ENCODE assay signal across 9 cellular contexts in the genomic region with DNA sequence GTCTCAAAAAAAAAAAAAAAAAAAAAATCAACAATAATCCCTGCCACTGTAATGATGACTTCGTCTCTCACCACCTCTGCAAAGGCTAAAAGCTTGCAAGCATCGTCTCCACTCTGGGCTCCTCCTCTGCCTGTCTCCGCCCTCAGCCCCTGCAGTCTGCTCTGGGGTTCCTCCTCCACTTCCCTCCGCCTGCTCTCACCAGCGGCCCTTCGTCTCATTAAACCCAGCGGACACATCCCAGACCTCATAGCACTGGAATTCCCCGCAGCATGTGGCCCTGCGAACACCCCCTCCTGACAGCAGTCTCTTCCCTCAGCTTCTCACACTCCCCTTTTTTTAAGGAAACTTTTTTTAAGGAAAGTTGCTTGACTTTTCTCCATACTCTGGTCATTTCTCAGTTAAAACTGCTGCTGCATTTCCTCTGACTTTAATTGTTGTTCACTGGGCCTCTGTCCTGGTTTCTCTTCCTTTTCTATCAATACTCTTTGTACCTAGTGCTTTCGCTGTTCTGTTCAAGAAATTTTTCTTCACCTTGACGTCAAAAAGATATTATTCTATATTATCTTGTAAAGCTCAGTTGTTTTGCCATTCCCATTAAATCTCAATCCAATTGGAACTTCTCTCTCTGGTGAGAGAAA.
DNase-seq lines count a peak whose midpoint lies in the region; ATAC-seq, FAIRE-seq and TF ChIP-seq lines count a peak whose summit lies in the region.
"Had no signal": no experiment of that assay in that cellular context is flagged by ENCODE, and none has a peak within 500 bp of the region (broad histone marks: within the 10 kb centered on the region; RNA-seq: fewer than 3 reads in every experiment).

No MANE protein-coding gene starts in this region.

- no peaks in the 10 kb centered on the region for H3K9me3 ChIP-seq in body of pancreas
- no peaks in the 10 kb centered on the region for H3K9me3 ChIP-seq in transverse colon
- no peaks in the 10 kb centered on the region for H3K9me3 ChIP-seq in stomach

- TF ChIP-seq CTCF in body of pancreas (IDR thresholded peaks at IDR 0.05) (no peak), kidney epithelial cell (IDR thresholded peaks at IDR 0.05; ENCODE audit: insufficient read depth, low read length, poor library complexity, severe bottlenecking) (no peak), transverse colon (IDR thresholded peaks at IDR 0.05) (no peak), stomach (IDR thresholded peaks at IDR 0.05) (no peak)

- DNase-seq in HTR-8/SVneo (ENCODE audit: insufficient read length, low spot score) (peak; percentile 5), body of pancreas (peak in 3 of 4 donors; percentile 15 to 34 (median 18)), kidney epithelial cell (ENCODE audit: low read depth) (peak; percentile 58), transverse colon (peak; percentile 34), stomach (no peak), SIG-M5 treated with dmso at 0.1 percent for 504 hours (lab: John Stamatoyannopoulos, UW; ENCODE audit: unreplicated experiment) (no peak)
- DNase-seq: activated T-cell treated with anti-CD3 and anti-CD28 coated beads, Interleukin-2, amount 50 U/mL, for 24 hours had no signal

- FAIRE-seq in HTR-8/SVneo (lab: Jason Lieb, UNC) = no peak

- TF ChIP-seq EP300 in transverse colon (IDR thresholded peaks at IDR 0.05; ENCODE audit: low read depth) = no peak
- TF ChIP-seq EP300 in stomach (IDR thresholded peaks at IDR 0.05) = no peak

- 49 to 59% methylated on average over 11 of the region's 11 CpGs for WGBS in body of pancreas, 2 donors
- WGBS in transverse colon (ENCODE audit: low coverage in 1 of 2), 2 donors = 42 to 54% methylated on average over 10 to 11 of the region's 11 CpGs
- WGBS in stomach, 5 donors = 45 to 62% (median 57%) methylated on average over 11 of the region's 11 CpGs

- H3K4me3 ChIP-seq in body of pancreas = no peak overlapping the region
- no peak overlapping the region for H3K4me3 ChIP-seq in kidney epithelial cell (ENCODE audit: low read depth, low read length)
- no peak overlapping the region for H3K4me3 ChIP-seq in transverse colon
- H3K4me3 ChIP-seq in stomach = no peak overlapping the region

- H3K27ac ChIP-seq in body of pancreas (no peak overlapping the region), transverse colon (peak overlapping the region; percentile 27 to 52 (median 33)), stomach (peak overlapping the region in 1 of 5 donors; percentile 40)

- in situ Hi-C loops in transverse colon (cut with MboI; ENCODE audit: low pct_ligation_motif_present in 1 of 4, low pct_unique_long_range_greater_than_20kb in 1 of 4, low sequenced_read_pairs in 3 of 4) = no loop called here

- peak; percentile 58 for ATAC-seq in body of pancreas
- ATAC-seq in GM21447 (IDR thresholded peaks at IDR 0.05; ENCODE audit: unreplicated experiment) = no peak
- ATAC-seq: Panc1 had no signal

- H3K4me1 ChIP-seq in body of pancreas (no peaks in the 10 kb centered on the region), transverse colon (peaks cover 3 to 22% (median 8%) of the 10 kb centered on the region in 4 donors), stomach (peaks cover 0 to 8% (median 4%) of the 10 kb centered on the region in 4 donors)

- intact Hi-C loops in body of pancreas (cut with DNase I) = no loop called here
- intact Hi-C loops in transverse colon (cut with DNase I; ENCODE audit: low total_unique reads) = no loop called here
- intact Hi-C loops in stomach (cut with DNase I; ENCODE audit: low total_unique reads) = no loop called here

- TF ChIP-seq POLR2A in body of pancreas (IDR thresholded peaks at IDR 0.05) = no peak
- TF ChIP-seq POLR2A in transverse colon (IDR thresholded peaks at IDR 0.05) = no peak
- no peak for TF ChIP-seq POLR2A in stomach (IDR thresholded peaks at IDR 0.05)

- H3K27me3 ChIP-seq in body of pancreas (no peaks in the 10 kb centered on the region), kidney epithelial cell (ENCODE audit: control insufficient read depth, insufficient read depth, low read length) (no peaks in the 10 kb centered on the region), transverse colon (no peaks in the 10 kb centered on the region), stomach (no peaks in the 10 kb centered on the region)

- H3K36me3 ChIP-seq in body of pancreas (replicated peaks in 1 of 2; ENCODE audit: insufficient read depth in 1 of 2, low read depth in 2 of 2) (no peaks in the 10 kb centered on the region), kidney epithelial cell (ENCODE audit: control insufficient read depth, insufficient read depth, low read length) (no peaks in the 10 kb centered on the region), transverse colon (no peaks in the 10 kb centered on the region), stomach (no peaks in the 10 kb centered on the region)

Comparison
In these comparisons a context has a peak if more than half of its experiments do, and no peak if none do; other contexts are left out.
1. DNase-seq: peak in HTR-8/SVneo (single experiment), body of pancreas (3 of 4), kidney epithelial cell (single experiment) and transverse colon (single experiment); none in stomach (single experiment) and SIG-M5 treated with dmso at 0.1 percent for 504 hours (single experiment).
2. H3K27ac ChIP-seq: peak in transverse colon (4 of 4); none in body of pancreas (0 of 4).